In the genomic region with DNA sequence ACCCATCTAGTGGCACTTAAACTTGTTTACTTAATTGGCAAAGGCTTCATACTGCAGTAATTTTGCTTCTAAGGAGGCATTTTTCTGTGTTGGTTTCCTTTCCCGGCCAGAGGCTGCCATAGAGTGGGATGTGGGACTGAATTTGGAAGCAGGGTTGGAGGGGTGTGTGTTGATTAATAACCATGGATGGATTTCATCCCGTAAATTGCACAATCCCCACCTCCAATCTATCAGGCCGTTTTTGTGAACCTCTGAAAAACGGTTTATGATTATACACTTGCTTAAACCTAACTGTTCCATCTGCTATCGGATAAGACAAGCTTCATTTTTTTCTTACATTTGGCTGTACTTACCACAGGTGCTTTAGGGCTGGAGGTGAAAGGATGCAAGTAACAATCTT, we compare ENCODE assay signal across 8 cellular contexts. TPM values are rescaled to one million over a fixed set of nuclear protein-coding genes. Genes with fewer than 3 reads are reported as not detected.
DNase-seq lines count a peak whose midpoint lies in the region; ATAC-seq and TF ChIP-seq lines count a peak whose summit lies in the region.

No MANE protein-coding gene starts in this region.

- DNase-seq in GM23248 = no peak
- DNase-seq in SJCRH30 = no peak
- DNase-seq in fibroblast of the aortic adventitia (ENCODE audit: low read depth) = peak; percentile 25
- DNase-seq in gastrocnemius medialis = no peak
- no peak for DNase-seq in stimulated activated CD4-positive, alpha-beta T cell treated with anti-CD3 and anti-CD28 coated beads, Interleukin-4, amount 100 ng/mL, for 4 hours
- no peak for DNase-seq in DMS 273 (lab: John Stamatoyannopoulos, UW; ENCODE audit: unreplicated experiment)

- H3K27ac ChIP-seq in GM23248 (no peak overlapping the region), SJCRH30 (no peak overlapping the region), gastrocnemius medialis (peak overlapping the region; percentile 92 to 99 (median 98))

- H3K9ac ChIP-seq in GM23248 = peak overlapping the region; percentile 91

- no peak for TF ChIP-seq POLR2A in gastrocnemius medialis (IDR thresholded peaks at IDR 0.05)

- 39 to 42% methylated on average over 5 of the region's 5 CpGs for WGBS in GM23248 (ENCODE audit: low coverage in 1 of 2, low lambda C conversion rate in 2 of 2, missing lambda C conversion rate in 2 of 2), 2 experiments

- ATAC-seq in gastrocnemius medialis (no peak), GM18498 (IDR thresholded peaks at IDR 0.05; ENCODE audit: unreplicated experiment) (no peak), GM18873 (IDR thresholded peaks at IDR 0.05; ENCODE audit: low FRiP score, unreplicated experiment) (no peak)

- H3K27me3 ChIP-seq in GM23248 (replicated peaks; ENCODE audit: insufficient read depth) (no peaks in the 10 kb centered on the region), SJCRH30 (no peaks in the 10 kb centered on the region), gastrocnemius medialis (no peaks in the 10 kb centered on the region)

- H3K9me3 ChIP-seq in GM23248 (ENCODE audit: low read depth) (no peaks in the 10 kb centered on the region), SJCRH30 (replicated peaks) (no peaks in the 10 kb centered on the region), gastrocnemius medialis (no peaks in the 10 kb centered on the region)

- H3K79me2 ChIP-seq in GM23248 (ENCODE audit: insufficient read depth) = peaks cover 80% of the 10 kb centered on the region

- H4K20me1 ChIP-seq in GM23248 (ENCODE audit: insufficient read depth) = no peaks in the 10 kb centered on the region

- H3K9me2 ChIP-seq in GM23248 (ENCODE audit: insufficient read depth) = no peaks in the 10 kb centered on the region

- no peaks in the 10 kb centered on the region for H3F3A ChIP-seq in GM23248 (ENCODE audit: insufficient read depth)

- in situ Hi-C loops in GM23248 (cut with MboI) = no loop called here
- in situ Hi-C loops in gastrocnemius medialis (cut with MboI; ENCODE audit: low sequenced_read_pairs in 4 of 4) = loop anchor here in 1 of 4 donors (10.0 kb wide), 1 partner anchor 102 kb away; a partner anchor contains a TSS

- peak overlapping the region; percentile 98 for H3K4me2 ChIP-seq in GM23248 (ENCODE audit: unreplicated experiment)

- H3K36me3 ChIP-seq in GM23248 (ENCODE audit: low read depth) (no peaks in the 10 kb centered on the region; the same call in 1 of the 2 replicates), SJCRH30 (no peaks in the 10 kb centered on the region; the same call in 1 of the 2 replicates), gastrocnemius medialis (no peaks in the 10 kb centered on the region)

- H3K4me3 ChIP-seq in GM23248 = peak overlapping the region; percentile 98
- peak overlapping the region; percentile 86 for H3K4me3 ChIP-seq in SJCRH30
- peak overlapping the region; percentile 90 for H3K4me3 ChIP-seq in fibroblast of the aortic adventitia (ENCODE audit: low read depth, low read length)
- H3K4me3 ChIP-seq in gastrocnemius medialis = peak overlapping the region; percentile 80 to 93 (median 89)

- H3K4me1 ChIP-seq in GM23248 (ENCODE audit: insufficient read depth) (peaks cover 25% of the 10 kb centered on the region), SJCRH30 (no peaks in the 10 kb centered on the region; the same call in 1 of the 2 replicates), gastrocnemius medialis (peaks cover 47 to 64% of the 10 kb centered on the region in 2 donors)

- intact Hi-C loops in gastrocnemius medialis (cut with DNase I; ENCODE audit: low total_unique reads) = loop anchor here (5.0 to 10.0 kb wide), 3 partner anchors 90 to 1472 kb away; no protein-coding TSS in a partner anchor

- H2AFZ ChIP-seq in GM23248 = no peak overlapping the region

- TF ChIP-seq CTCF in fibroblast of the aortic adventitia (IDR thresholded peaks at IDR 0.05; ENCODE audit: insufficient read depth, low read length) = no peak
- no peak for TF ChIP-seq CTCF in gastrocnemius medialis (IDR thresholded peaks at IDR 0.05 in 4 of 5, conservative IDR thresholded peaks at IDR 0.05 in 1 of 5)

RNA-seq across cellular contexts. Expression of a gene that starts 1.3 kb away (rescaled TPM):
- 9.9 and 17.7 TPM in 2 replicates for total RNA-seq in GM23248 (2014; rRNA removed; shearing (Covaris generic))
- 28.2 and 28.9 TPM in 2 replicates for polyA plus RNA-seq in GM23248 (2016; fragmentation: Nextera tagmentation; extraction: Ambion mirVana)
- total RNA-seq in SJCRH30 (2014; rRNA removed; shearing (Covaris generic)) = 32.3 and 34.9 TPM in 2 replicates
- total RNA-seq in fibroblast of the aortic adventitia (ENCODE audit: low replicate concordance) (11.0 and 29.6 TPM in 2 replicates), gastrocnemius medialis (10 to 100 TPM in 3 of 4 donors, 1 to 10 TPM in 1; 7.0 to 26.9 (median 13.3) TPM)

RNA-seq across cellular contexts. Expression of a gene that starts 1.6 kb away (rescaled TPM):
- 29.9 and 30.2 TPM in 2 replicates for total RNA-seq in GM23248 (2014; rRNA removed; shearing (Covaris generic))
- 22.0 and 23.6 TPM in 2 replicates for polyA plus RNA-seq in GM23248 (2016; fragmentation: Nextera tagmentation; extraction: Ambion mirVana)
- total RNA-seq in SJCRH30 (2014; rRNA removed; shearing (Covaris generic)) = 53.9 and 62.2 TPM in 2 replicates
- total RNA-seq in fibroblast of the aortic adventitia (ENCODE audit: low replicate concordance) = 17.4 and 47.5 TPM in 2 replicates
- total RNA-seq in gastrocnemius medialis = 100 to 1,000 TPM in 2 of 4 donors, 10 to 100 TPM in 2; 81.2 to 163 (median 108) TPM

Comparison
In these comparisons a context has a peak if more than half of its experiments do, and no peak if none do; other contexts are left out.
1. H3K27ac ChIP-seq: peak in gastrocnemius medialis (4 of 4); none in GM23248 (single experiment) and SJCRH30 (single experiment).
2. Peak in every context shown above with its lines, with median percentiles within 50 percentile points of each other: H3K4me3 ChIP-seq.